In the genomic region with DNA sequence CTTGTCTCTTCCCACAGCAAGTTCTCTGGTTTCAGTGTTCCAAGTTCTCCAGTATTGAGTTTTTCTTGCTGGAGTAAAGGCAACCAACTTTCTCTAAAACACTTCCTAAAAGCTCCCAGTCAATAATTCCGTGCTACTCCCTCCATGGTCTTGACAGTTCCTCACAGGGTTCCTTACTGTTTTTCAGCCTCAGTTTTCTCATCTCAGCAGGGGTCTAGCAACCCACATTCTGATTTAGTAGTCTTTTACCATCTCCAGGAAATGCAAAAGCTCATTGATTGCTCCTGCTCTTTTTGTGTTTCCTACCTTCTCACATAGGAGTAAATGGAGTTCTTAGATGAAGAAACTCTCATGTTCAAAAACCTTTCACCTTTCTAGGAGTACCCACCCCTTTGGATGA, we compare ENCODE assay signal across 26 cellular contexts.
"Had no signal": no experiment of that assay in that cellular context is flagged by ENCODE, and none has a peak within 500 bp of the region (broad histone marks: within the 10 kb centered on the region; RNA-seq: fewer than 3 reads in every experiment).

No MANE protein-coding gene starts in this region.

- H3K4me3 Mint-ChIP-seq: activated B cell treated with CpG ODN at 0.5 μM for 24 hours; activated CD4-positive, alpha-beta T cell treated with anti-CD3 and anti-CD28 coated beads for 36 hours; activated naive CD8-positive, alpha-beta T cell treated with anti-CD3 and anti-CD28 coated beads, Interleukin-2, amount 10 ng/mL, durations not matched to agents 7 days and 5 days; activated T-cell treated with anti-CD3 and anti-CD28 coated beads, Interleukin-2, amount 50 U/mL, for 24 hours; memory B cell; type B pancreatic cell had no signal

- H3K27me3 Mint-ChIP-seq: activated B cell treated with CpG ODN at 0.5 μM for 24 hours; activated CD4-positive, alpha-beta T cell treated with anti-CD3 and anti-CD28 coated beads for 36 hours; activated naive CD8-positive, alpha-beta T cell treated with anti-CD3 and anti-CD28 coated beads, Interleukin-2, amount 10 ng/mL, durations not matched to agents 7 days and 5 days; activated T-cell treated with anti-CD3 and anti-CD28 coated beads, Interleukin-2, amount 50 U/mL, for 24 hours; memory B cell; progenitor cell of endocrine pancreas had no signal

- H3K9me3 Mint-ChIP-seq: activated B cell treated with CpG ODN at 0.5 μM for 24 hours, memory B cell, type B pancreatic cell had no signal

- H3K36me3 ChIP-seq: cardiac muscle cell, heart right ventricle, thoracic aorta, vagina had no signal

- H3K9me3 ChIP-seq: mucosa of descending colon, thoracic aorta, vagina had no signal

- H3K36me3 Mint-ChIP-seq: activated naive CD8-positive, alpha-beta T cell treated with anti-CD3 and anti-CD28 coated beads, Interleukin-2, amount 10 ng/mL, durations not matched to agents 7 days and 5 days; memory B cell; type B pancreatic cell had no signal

- H3K27ac Mint-ChIP-seq: activated B cell treated with CpG ODN at 0.5 μM for 24 hours; activated CD4-positive, alpha-beta T cell treated with anti-CD3 and anti-CD28 coated beads for 36 hours; activated naive CD8-positive, alpha-beta T cell treated with anti-CD3 and anti-CD28 coated beads, Interleukin-2, amount 10 ng/mL, durations not matched to agents 7 days and 5 days; activated T-cell treated with anti-CD3 and anti-CD28 coated beads, Interleukin-2, amount 50 U/mL, for 24 hours; activated T-helper 2 cell treated with anti-CD3 and anti-CD28 coated beads, Interferon-gamma antibody, Interleukin-2, Interleukin-4, amounts not matched to agents 10 μg/mL and 5 μg/mL and 100 μg/mL, durations not matched to agents 14 hours and 24 hours and 36 hours; memory B cell; progenitor cell of endocrine pancreas; type B pancreatic cell had no signal

- H3K27me3 ChIP-seq: cardiac muscle cell, heart right ventricle, vagina had no signal

- ATAC-seq: activated CD4-positive, alpha-beta T cell treated with anti-CD3 and anti-CD28 coated beads for 36 hours; heart right ventricle; left cardiac atrium; mucosa of descending colon had no signal

- H3K4me1 ChIP-seq: heart right ventricle, vagina had no signal

- DNase-seq: activated B cell treated with CpG ODN at 0.5 μM for 24 hours; activated CD4-positive, alpha-beta T cell treated with anti-CD3 and anti-CD28 coated beads for 36 hours; activated CD4-positive, alpha-beta T cell treated with anti-CD3 and anti-CD28 coated beads, Interleukin-2, amount 50 U/mL, for 4 hours; activated CD8-positive, alpha-beta memory T cell treated with anti-CD3 and anti-CD28 coated beads for 24 hours; activated CD8-positive, alpha-beta memory T cell treated with anti-CD3 and anti-CD28 coated beads, Interleukin-2, amount 50 U/mL, for 4 hours; activated naive CD4-positive, alpha-beta T cell treated with Interleukin-2 at 50 U/mL for 16 hours; activated naive CD8-positive, alpha-beta T cell treated with anti-CD3 and anti-CD28 coated beads, Interleukin-2, amount 10 ng/mL, durations not matched to agents 7 days and 5 days; activated T-cell treated with anti-CD3 and anti-CD28 coated beads, Interleukin-2, amount 50 U/mL, for 24 hours; amniotic stem cell; erythroblast; foreskin fibroblast; heart right ventricle; islet precursor cell; left cardiac atrium; mucosa of descending colon; retina; stimulated activated CD4-positive, alpha-beta T cell treated with anti-CD3 and anti-CD28 coated beads, Interleukin-4, amount 100 ng/mL, for 24 hours; stimulated activated naive CD4-positive, alpha-beta T cell treated with Interleukin-2 at 50 U/mL for 16 hours; T-helper 1 cell had no signal

- H3K27ac ChIP-seq: cardiac muscle cell, heart right ventricle, thoracic aorta, vagina had no signal

- H3K4me1 Mint-ChIP-seq: activated B cell treated with CpG ODN at 0.5 μM for 24 hours; activated CD4-positive, alpha-beta T cell treated with anti-CD3 and anti-CD28 coated beads for 36 hours; activated naive CD8-positive, alpha-beta T cell treated with anti-CD3 and anti-CD28 coated beads, Interleukin-2, amount 10 ng/mL, durations not matched to agents 7 days and 5 days; memory B cell had no signal

- H3K4me3 ChIP-seq: cardiac muscle cell, heart right ventricle, mucosa of descending colon, thoracic aorta, vagina had no signal
